ENCODE assay signal across 8 cellular contexts in genomic region chr5:141040763-141041426, GRCh38. TPM values are rescaled to one million over a fixed set of nuclear protein-coding genes. Genes with fewer than 3 reads are reported as not detected.
DNase-seq lines count a peak whose midpoint lies in the region; ATAC-seq, FAIRE-seq and TF ChIP-seq lines count a peak whose summit lies in the region.

No MANE protein-coding gene starts in this region.

- H2AFZ ChIP-seq in GM12878 (ENCODE audit: control insufficient read depth, low read depth, low read length) = no peak overlapping the region

- no peak overlapping the region for H3K27ac ChIP-seq in GM12878 (ENCODE audit: control insufficient read depth, insufficient read depth)

- no peak overlapping the region for H3K4me2 ChIP-seq in GM12878 (ENCODE audit: control insufficient read depth, insufficient read depth)

- H3K36me3 Mint-ChIP-seq in Calu3 (ENCODE audit: insufficient read depth, unreplicated experiment) = no peaks in the 10 kb centered on the region

- TF ChIP-seq CTCF in Calu3 (IDR thresholded peaks at IDR 0.05; ENCODE audit: unreplicated experiment) = peak; percentile 93
- peak; percentile 27 to 39 (median 36); a peak in 4 of 6 replicates for TF ChIP-seq CTCF in GM12878 (IDR thresholded peaks at IDR 0.05 in 2 of 3, conservative IDR thresholded peaks at IDR 0.05 in 1 of 3; ENCODE audit: control insufficient read depth in 2 of 3, extremely low read depth in 1 of 3, insufficient read depth in 1 of 3, low read depth in 3 of 3, low read length in 3 of 3)

- SMC1A ChIA-PET in GM12878 (lab: Charles Lee; ENCODE audit: uncharacterized antibody, unreplicated experiment) = no interaction called here

- H3K9me3 ChIP-seq in HAP-1 (peaks cover 4% of the 10 kb centered on the region), GM12878 (replicated peaks; ENCODE audit: control insufficient read depth, insufficient read depth, low read length) (no peaks in the 10 kb centered on the region; the same call in 2 of the 3 replicates)

- H3K27ac Mint-ChIP-seq in Calu3 (ENCODE audit: unreplicated experiment) = no peak overlapping the region

- DNase-seq in Calu3 (peak; percentile 98), HAP-1 (ENCODE audit: low spot score in 2 of 2) (peak; percentile 69 to 96), NCI-H1694 treated with DMSO at 0.1 percent for 48 hours (lab: John Stamatoyannopoulos, UW) (peak; percentile 97), T-helper 2 cell (peak; percentile 10 to 78 (median 46)), GM12878 (ENCODE audit: low read depth, low spot score) (no peak), iPS DF 19.7 (ENCODE audit: low read depth, low spot score) (peak; percentile 92), renal cortical epithelial cell (ENCODE audit: low read depth) (peak; percentile 59)

- no peak for TF ChIP-seq POLR2A in GM12878 (IDR thresholded peaks at IDR 0.05; ENCODE audit: low read depth, low read length)

- H3K9ac ChIP-seq in GM12878 (ENCODE audit: control insufficient read depth, insufficient read depth, low read length) = no peak overlapping the region

- intact Hi-C loops in Calu3 (cut with micrococcal nuclease; ENCODE audit: unreplicated experiment) (loop anchor here (1.0 to 2.0 kb wide), 9 partner anchors 37 to 315 kb away; partner anchors contain the start of genes PCDHA1, PCDHA11, PCDHA12 and PCDHA13), GM12878 (cut with micrococcal nuclease; ENCODE audit: unreplicated experiment) (no loop called here)

- POLR2A ChIA-PET in GM12878 (lab: Charles Lee) = no interaction called here

- BruUV-seq in Calu3 (replicated peaks; lab: Mats Ljungman, UMichigan) (no TSS peak), GM12878 (replicated peaks; lab: Mats Ljungman, UMichigan) (no TSS peak)

- TF ChIP-seq RAD21 in GM12878 (IDR thresholded peaks at IDR 0.05; ENCODE audit: insufficient read depth, low read depth, low read length) = peak; percentile 44

- H3K79me2 ChIP-seq in GM12878 (ENCODE audit: control insufficient read depth, insufficient read depth, low read length) = no peaks in the 10 kb centered on the region

- H3K4me1 Mint-ChIP-seq in Calu3 (ENCODE audit: low read depth, unreplicated experiment) = no peaks in the 10 kb centered on the region

- RAD21 ChIA-PET in GM12878 (lab: Charles Lee; ENCODE audit: unreplicated experiment) = no interaction called here

- no peaks in the 10 kb centered on the region for H3K36me3 ChIP-seq in HAP-1 (replicated peaks)
- H3K36me3 ChIP-seq in GM12878 (ENCODE audit: control insufficient read depth in 2 of 2, insufficient read depth in 2 of 2, low read length in 1 of 2) = no peaks in the 10 kb centered on the region

- no peak overlapping the region for H3K4me3 ChIP-seq in HAP-1
- no peak overlapping the region for H3K4me3 ChIP-seq in GM12878

- ATAC-seq in GM12878 (peak; percentile 37), GM19397 (IDR thresholded peaks at IDR 0.05; ENCODE audit: unreplicated experiment) (no peak)

- no peak overlapping the region for H3K4me3 Mint-ChIP-seq in Calu3 (ENCODE audit: low read depth, unreplicated experiment)

- in situ Hi-C loops in HAP-1 (cut with MboI; ENCODE audit: low sequenced_read_pairs) = loop anchor here (5.0 kb wide), 1 partner anchor 159 kb away; the partner anchor contains the start of gene PCDHA13
- in situ Hi-C loops in GM12878 (cut with MboI) = loop anchor here (25.0 kb wide), 1 partner anchor 804 kb away; no protein-coding TSS in a partner anchor

- 25% methylated on average over 25 of the region's 25 CpGs for WGBS in GM12878 (ENCODE audit: insufficient coverage, insufficient replicate concordance, low lambda C conversion rate, missing lambda C conversion rate)

- TF ChIP-seq EP300 in GM12878 (IDR thresholded peaks at IDR 0.05; ENCODE audit: borderline replicate concordance in 1 of 2, control insufficient read depth in 1 of 2, low read depth in 2 of 2, low read length in 2 of 2) = no peak

- H3K4me1 ChIP-seq in HAP-1 (peaks cover 14% of the 10 kb centered on the region), GM12878 (ENCODE audit: control insufficient read depth, insufficient read depth, low read length) (no peaks in the 10 kb centered on the region)

- peaks cover 2% of the 10 kb centered on the region for H3K9me3 Mint-ChIP-seq in Calu3 (ENCODE audit: low read depth, unreplicated experiment)

- no peaks in the 10 kb centered on the region for H3K27me3 ChIP-seq in HAP-1 (ENCODE audit: low read depth)
- H3K27me3 ChIP-seq in GM12878 (replicated peaks in 1 of 2; ENCODE audit: control insufficient read depth in 2 of 2, insufficient read depth in 2 of 2, low read length in 1 of 2) = no peaks in the 10 kb centered on the region

- H4K20me1 ChIP-seq in GM12878 (ENCODE audit: control insufficient read depth, insufficient read depth) = no peaks in the 10 kb centered on the region

- H3K27me3 Mint-ChIP-seq in Calu3 (ENCODE audit: unreplicated experiment) = no peaks in the 10 kb centered on the region

- CTCF ChIA-PET in Calu3 (lab: Charles Lee) = interaction anchor here (0.8 to 2.3 kb wide), 8 partner anchors 37 to 255 kb away, joined by 3 to 33 read pairs (median 10); partner anchors contain the start of genes PCDHA1, PCDHA13, PCDHAC1 and PCDHAC2
- CTCF ChIA-PET in GM12878 (lab: Yijun Ruan, JAX) = no interaction called here

- FAIRE-seq in GM12878 (lab: Jason Lieb, UNC) = no peak

TF ChIP-seq in GM12878, 131 proteins besides CTCF, POLR2A, EP300 and RAD21 (continues in another document):
- TF ChIP-seq BHLHE40 (IDR thresholded peaks at IDR 0.05; ENCODE audit: borderline replicate concordance in 1 of 2, low read depth in 2 of 2, low read length in 1 of 2) = 0 out of 4 replicates have a peak, but pooled peaks of 1 of the 2 experiments have one; percentile 11
- TF ChIP-seq CREB1 (IDR thresholded peaks at IDR 0.05; ENCODE audit: low read depth) = peak; percentile 50; the same call in 1 of the 2 replicates
- no peak for TF ChIP-seq JUNB (IDR thresholded peaks at IDR 0.05)
- peak; percentile 70 for TF ChIP-seq GABPA (IDR thresholded peaks at IDR 0.05; ENCODE audit: low read depth)
- no peak for TF ChIP-seq SIX5 (IDR thresholded peaks at IDR 0.05; ENCODE audit: low read depth, low read length, severe bottlenecking)

RNA-seq across cellular contexts. Expression of gene PCDHB1, which starts 10.3 kb away (rescaled TPM):
- not detected in 2 replicates for total RNA-seq in Calu3 (2022)
- total RNA-seq in GM12878 (2013; cell fraction: nucleolus; rRNA removed) = not detected in 2 replicates
- total RNA-seq in GM12878 (2014; rRNA removed) = not detected in 2 replicates
- total RNA-seq in GM12878 (2014; rRNA removed; fragmentation: Illumina TruSeq; extraction: Trizol) = not detected in 2 replicates
- total RNA-seq in GM12878 (2021) = not detected in 2 replicates
- not detected for polyA plus RNA-seq in GM12878 (2011; ENCODE audit: low read depth)
- not detected in 2 replicates for polyA plus RNA-seq in GM12878 (2011; rRNA removed)
- polyA plus RNA-seq in GM12878 (2011; cell fraction: cytosol; rRNA removed) = not detected in 2 replicates
- not detected in 2 replicates for polyA plus RNA-seq in GM12878 (2011; cell fraction: nucleus; rRNA removed)
- polyA plus RNA-seq in GM12878 (2012) = not detected in 2 replicates
- not detected in 2 replicates for polyA plus RNA-seq in GM12878 (2014; fragmentation: Illumina TruSeq; extraction: Trizol)
- not detected for polyA plus RNA-seq in GM12878 (2014; fragmentation: Nextera tagmentation; extraction: Ambion mirVana)
- not detected in 2 replicates for polyA plus RNA-seq in GM12878 (2014; rRNA removed)
- polyA plus RNA-seq in GM12878 (2016; fragmentation: Nextera tagmentation; extraction: Ambion mirVana) = not detected
- polyA minus RNA-seq in GM12878 (2011; rRNA and poly(A)+ RNA removed) = not detected in 2 replicates
- not detected in 2 replicates for polyA minus RNA-seq in GM12878 (2011; cell fraction: cytosol; rRNA and poly(A)+ RNA removed)
- polyA minus RNA-seq in GM12878 (2011; cell fraction: nucleus; rRNA and poly(A)+ RNA removed) = not detected in 2 replicates
- under 0.01 TPM in 1 of 2 replicates, not detected in the other for total RNA-seq in renal cortical epithelial cell

RNA-seq across cellular contexts. Expression of gene PCDHB2, which starts 53.5 kb away (rescaled TPM):
- total RNA-seq in Calu3 (2022) (0.24 TPM in 1 of 2 replicates, not detected in the other), GM12878 (2014; rRNA removed) (0.17 TPM in 1 of 2 replicates, not detected in the other), GM12878 (2014; rRNA removed; fragmentation: Illumina TruSeq; extraction: Trizol) (not detected in 2 replicates), GM12878 (2021) (0.13 TPM in 1 of 2 replicates, not detected in the other), renal cortical epithelial cell (1.6 and 10.1 TPM in 2 replicates)
- 0.17 TPM in 1 of 2 replicates, not detected in the other for total RNA-seq in GM12878 (2013; cell fraction: nucleolus; rRNA removed)
- not detected for polyA plus RNA-seq in GM12878 (2011; ENCODE audit: low read depth)
- polyA plus RNA-seq in GM12878 (2011; rRNA removed) (0.11 TPM in 1 of 2 replicates, not detected in the other), GM12878 (2014; fragmentation: Illumina TruSeq; extraction: Trizol) (not detected in 2 replicates), GM12878 (2014; fragmentation: Nextera tagmentation; extraction: Ambion mirVana) (not detected), GM12878 (2014; rRNA removed) (0.04 TPM in 1 of 2 replicates, not detected in the other), GM12878 (2016; fragmentation: Nextera tagmentation; extraction: Ambion mirVana) (under 1 TPM in 1 of 2 experiments, not detected in 1; 0.08 TPM)
- 0.04 and 0.10 TPM in 2 replicates for polyA plus RNA-seq in GM12878 (2011; cell fraction: cytosol; rRNA removed)
- 0.13 and 0.28 TPM in 2 replicates for polyA plus RNA-seq in GM12878 (2011; cell fraction: nucleus; rRNA removed)
- polyA plus RNA-seq in GM12878 (2012) = not detected in 2 replicates
- polyA minus RNA-seq in GM12878 (2011; rRNA and poly(A)+ RNA removed) = 0.05 and 0.07 TPM in 2 replicates
- not detected in 2 replicates for polyA minus RNA-seq in GM12878 (2011; cell fraction: cytosol; rRNA and poly(A)+ RNA removed)
- polyA minus RNA-seq in GM12878 (2011; cell fraction: nucleus; rRNA and poly(A)+ RNA removed) = not detected in 2 replicates

RNA-seq across cellular contexts. Expression of gene PCDHB3, which starts 59.4 kb away (rescaled TPM):
- total RNA-seq in Calu3 (2022) (0.09 and 0.10 TPM in 2 replicates), GM12878 (2014; rRNA removed) (not detected in 2 replicates), GM12878 (2014; rRNA removed; fragmentation: Illumina TruSeq; extraction: Trizol) (not detected in 2 replicates), GM12878 (2021) (not detected in 2 replicates), renal cortical epithelial cell (0.52 and 2.9 TPM in 2 replicates)
- total RNA-seq in GM12878 (2013; cell fraction: nucleolus; rRNA removed) = not detected in 2 replicates
- polyA plus RNA-seq in GM12878 (2011; ENCODE audit: low read depth) = not detected
- polyA plus RNA-seq in GM12878 (2011; rRNA removed) (not detected in 2 replicates), GM12878 (2014; fragmentation: Illumina TruSeq; extraction: Trizol) (0.05 TPM in 1 of 2 replicates, not detected in the other), GM12878 (2014; fragmentation: Nextera tagmentation; extraction: Ambion mirVana) (not detected), GM12878 (2014; rRNA removed) (not detected in 2 replicates), GM12878 (2016; fragmentation: Nextera tagmentation; extraction: Ambion mirVana) (not detected)
- 0.02 TPM in 1 of 2 replicates, not detected in the other for polyA plus RNA-seq in GM12878 (2011; cell fraction: cytosol; rRNA removed)
- polyA plus RNA-seq in GM12878 (2011; cell fraction: nucleus; rRNA removed) = 0.04 and 0.06 TPM in 2 replicates
- not detected in 2 replicates for polyA plus RNA-seq in GM12878 (2012)
- polyA minus RNA-seq in GM12878 (2011; rRNA and poly(A)+ RNA removed) = 0.10 TPM in 1 of 2 replicates, not detected in the other
- polyA minus RNA-seq in GM12878 (2011; cell fraction: cytosol; rRNA and poly(A)+ RNA removed) = not detected in 2 replicates
- 0.12 TPM in 1 of 2 replicates, not detected in the other for polyA minus RNA-seq in GM12878 (2011; cell fraction: nucleus; rRNA and poly(A)+ RNA removed)
